1 cellular context compared by ENCODE assay signal in genomic region chr3:152769523-152769922, GRCh38.
TF ChIP-seq lines count a peak whose summit lies in the region.

No MANE protein-coding gene starts in this region.

TF ChIP-seq in IMR-90, 13 proteins besides CTCF, POLR2A, EP300 and RAD21 (continued from another document):
- TF ChIP-seq ELK1 (IDR thresholded peaks at IDR 0.05; ENCODE audit: borderline replicate concordance, low read depth, low read length): no peak
- no peak for TF ChIP-seq MAFK (IDR thresholded peaks at IDR 0.05; ENCODE audit: low read depth, low read length)
- TF ChIP-seq, protein P1, sequence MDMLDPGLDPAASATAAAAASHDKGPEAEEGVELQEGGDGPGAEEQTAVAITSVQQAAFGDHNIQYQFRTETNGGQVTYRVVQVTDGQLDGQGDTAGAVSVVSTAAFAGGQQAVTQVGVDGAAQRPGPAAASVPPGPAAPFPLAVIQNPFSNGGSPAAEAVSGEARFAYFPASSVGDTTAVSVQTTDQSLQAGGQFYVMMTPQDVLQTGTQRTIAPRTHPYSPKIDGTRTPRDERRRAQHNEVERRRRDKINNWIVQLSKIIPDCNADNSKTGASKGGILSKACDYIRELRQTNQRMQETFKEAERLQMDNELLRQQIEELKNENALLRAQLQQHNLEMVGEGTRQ (IDR thresholded peaks at IDR 0.05; ENCODE audit: low read depth, low read length): no peak
- no peak for TF ChIP-seq FOS (IDR thresholded peaks at IDR 0.05; ENCODE audit: low read depth, low read length)
